Comparison of ENCODE assay signal across 1 cellular context in the genomic region with DNA sequence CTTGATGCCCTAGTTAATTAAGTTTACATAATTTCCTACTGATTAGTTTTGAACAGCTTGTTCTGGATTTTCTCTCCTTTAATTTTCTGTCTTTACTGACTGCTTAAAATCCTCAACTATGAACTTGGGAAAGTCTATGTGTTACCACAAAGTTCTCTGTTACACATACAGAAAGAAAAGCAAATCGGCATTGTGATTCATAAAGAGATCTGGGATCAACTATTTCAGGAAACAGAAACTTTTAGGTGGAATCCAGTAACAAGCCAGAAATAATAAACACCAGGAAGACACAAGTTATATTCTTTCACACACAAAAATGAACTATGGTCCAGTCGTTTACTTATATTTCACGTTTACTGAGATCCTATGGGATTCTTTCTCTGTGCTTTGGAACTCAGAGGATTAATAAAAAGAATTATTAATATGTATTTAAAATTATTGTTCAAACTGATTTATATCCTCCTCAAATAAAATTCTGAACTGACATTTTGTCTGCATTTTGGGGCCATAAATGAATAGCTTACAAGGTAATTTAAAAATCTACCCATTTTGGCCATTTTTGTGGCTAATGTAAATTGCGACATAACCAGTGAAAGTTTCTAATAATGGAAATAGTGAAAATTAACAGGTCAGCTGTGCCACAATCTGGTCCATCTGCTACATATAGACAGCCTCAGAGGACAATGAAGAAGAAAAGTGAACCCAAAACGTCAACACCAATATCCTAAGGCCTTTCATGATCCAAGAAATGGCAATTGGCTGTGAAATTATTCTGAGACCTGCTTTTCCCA.
TF ChIP-seq lines count a peak whose summit lies in the region.

No MANE protein-coding gene starts in this region.

TF ChIP-seq in IMR-90, 13 proteins besides CTCF, POLR2A, EP300 and RAD21:
- TF ChIP-seq FOS (IDR thresholded peaks at IDR 0.05; ENCODE audit: low read depth, low read length) (peak; percentile 31; the same call in 1 of the 2 replicates), USF2 (IDR thresholded peaks at IDR 0.05; ENCODE audit: low read depth, low read length) (no peak), CEBPB (IDR thresholded peaks at IDR 0.05; ENCODE audit: low read depth, low read length) (peak; percentile 91), MAFK (IDR thresholded peaks at IDR 0.05; ENCODE audit: low read depth, low read length) (no peak), RFX5 (IDR thresholded peaks at IDR 0.05; ENCODE audit: low read depth, low read length) (no peak)
